Comparison of ENCODE assay signal across 14 cellular contexts in the genomic region with DNA sequence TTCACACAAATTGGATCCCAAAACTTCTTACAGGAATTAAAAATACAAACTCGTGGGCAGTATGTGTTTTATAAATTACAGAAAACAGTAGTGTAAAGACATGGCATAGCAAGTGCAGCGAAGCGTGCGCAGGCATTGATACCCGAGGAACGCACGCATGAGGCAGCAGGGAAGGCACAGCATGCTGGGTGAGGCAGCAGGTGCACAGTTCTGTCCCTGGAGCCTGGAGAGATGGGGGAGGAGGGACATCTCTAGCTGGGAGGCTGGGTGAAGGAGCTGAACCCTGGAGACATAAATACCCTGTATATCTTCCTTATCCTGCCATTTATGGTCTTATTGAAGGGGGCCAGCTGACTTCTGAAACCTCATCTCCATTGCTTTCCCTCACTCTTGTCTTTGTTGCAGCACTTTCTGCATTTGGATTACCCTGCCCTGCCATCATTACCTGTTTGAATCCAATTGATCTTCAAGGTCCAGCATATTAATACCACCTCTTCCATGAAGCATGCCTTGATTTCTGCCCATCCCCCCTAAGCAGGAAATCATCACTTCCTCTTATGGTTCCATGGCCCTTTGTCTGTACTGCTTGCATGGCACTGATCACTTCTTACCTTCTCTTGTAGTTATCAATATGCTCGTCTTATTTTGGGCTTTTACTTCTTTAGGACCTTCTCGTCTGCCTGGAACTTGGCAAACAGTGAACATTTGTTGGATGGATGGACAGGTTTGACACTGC. TPM values are rescaled to one million over a fixed set of nuclear protein-coding genes. Genes with fewer than 3 reads are reported as not detected.
DNase-seq lines count a peak whose midpoint lies in the region; ATAC-seq and TF ChIP-seq lines count a peak whose summit lies in the region.
"Had no signal": no experiment of that assay in that cellular context is flagged by ENCODE, and none has a peak within 500 bp of the region (broad histone marks: within the 10 kb centered on the region; RNA-seq: fewer than 3 reads in every experiment).

No MANE protein-coding gene starts in this region.

- H3K4me3 ChIP-seq in gastroesophageal sphincter = no peak overlapping the region
- no peak overlapping the region for H3K4me3 ChIP-seq in tibial artery
- H3K4me3 ChIP-seq: body of pancreas, heart left ventricle, left lung, ovary had no signal

- no peaks in the 10 kb centered on the region for H3K27me3 Mint-ChIP-seq in activated naive CD8-positive, alpha-beta T cell
- H3K27me3 Mint-ChIP-seq in activated naive CD8-positive, alpha-beta T cell treated with anti-CD3 and anti-CD28 coated beads for 36 hours = no peaks in the 10 kb centered on the region

- peaks cover 22 to 97% (median 32%) of the 10 kb centered on the region in 3 donors for H3K4me1 ChIP-seq in gastroesophageal sphincter
- H3K4me1 ChIP-seq in tibial artery = peaks cover 4 to 100% (median 75%) of the 10 kb centered on the region in 4 donors

- H3K9me3 ChIP-seq in gastroesophageal sphincter (no peaks in the 10 kb centered on the region), tibial artery (no peaks in the 10 kb centered on the region)
- H3K9me3 ChIP-seq: body of pancreas, heart left ventricle, left lung, ovary had no signal

- peak overlapping the region; percentile 43 to 97 (median 77) for H3K27ac ChIP-seq in gastroesophageal sphincter
- peak overlapping the region; percentile 87 to 96 for H3K27ac ChIP-seq in tibial artery
- H3K27ac ChIP-seq: body of pancreas, left lung, ovary had no signal

- no peak for TF ChIP-seq POLR2A in gastroesophageal sphincter (IDR thresholded peaks at IDR 0.05)

- peaks cover 62% of the 10 kb centered on the region for H3K4me1 Mint-ChIP-seq in activated naive CD8-positive, alpha-beta T cell (ENCODE audit: low read depth)
- H3K4me1 Mint-ChIP-seq in activated naive CD8-positive, alpha-beta T cell treated with anti-CD3 and anti-CD28 coated beads for 36 hours = peaks cover 43% of the 10 kb centered on the region

- no peaks in the 10 kb centered on the region for H3K9me3 Mint-ChIP-seq in activated naive CD8-positive, alpha-beta T cell (ENCODE audit: low read depth)
- H3K9me3 Mint-ChIP-seq in activated naive CD8-positive, alpha-beta T cell treated with anti-CD3 and anti-CD28 coated beads for 36 hours = peaks cover 2% of the 10 kb centered on the region
- H3K9me3 Mint-ChIP-seq: HFFc6 had no signal

- H3K36me3 Mint-ChIP-seq in activated naive CD8-positive, alpha-beta T cell = peaks cover 23% of the 10 kb centered on the region
- peaks cover 32% of the 10 kb centered on the region for H3K36me3 Mint-ChIP-seq in activated naive CD8-positive, alpha-beta T cell treated with anti-CD3 and anti-CD28 coated beads for 36 hours

- TF ChIP-seq CTCF in gastroesophageal sphincter (IDR thresholded peaks at IDR 0.05) = no peak
- TF ChIP-seq CTCF in tibial artery (IDR thresholded peaks at IDR 0.05) = no peak

- intact Hi-C loops in tibial artery (cut with DNase I; ENCODE audit: low total_unique reads) = loop anchor here (5.0 kb wide), 1 partner anchor 93 kb away; no protein-coding TSS in a partner anchor

- no peak for DNase-seq in activated naive CD8-positive, alpha-beta T cell treated with anti-CD3 and anti-CD28 coated beads for 36 hours
- DNase-seq in NCI-H2196 treated with DMSO at 0.1 percent for 48 hours (lab: John Stamatoyannopoulos, UW; ENCODE audit: unreplicated experiment) (peak; percentile 75), tibial artery (no peak), EL (no peak), NCI-H446 treated with DMSO at 0.1 percent for 48 hours (lab: John Stamatoyannopoulos, UW) (no peak)
- DNase-seq: body of pancreas, heart left ventricle, HFFc6, IMR-90, left lung, ovary had no signal

- peak overlapping the region; percentile 4 for H3K4me3 Mint-ChIP-seq in activated naive CD8-positive, alpha-beta T cell
- H3K4me3 Mint-ChIP-seq in activated naive CD8-positive, alpha-beta T cell treated with anti-CD3 and anti-CD28 coated beads for 36 hours = no peak overlapping the region
- H3K4me3 Mint-ChIP-seq: HFFc6 had no signal

- H3K36me3 ChIP-seq in gastroesophageal sphincter (peaks cover 0 to 4% of the 10 kb centered on the region in 2 donors), tibial artery (no peaks in the 10 kb centered on the region)
- H3K36me3 ChIP-seq: ovary had no signal

- H3K27ac Mint-ChIP-seq in activated naive CD8-positive, alpha-beta T cell = peak overlapping the region; percentile 76
- H3K27ac Mint-ChIP-seq in activated naive CD8-positive, alpha-beta T cell treated with anti-CD3 and anti-CD28 coated beads for 36 hours = no peak overlapping the region
- H3K27ac Mint-ChIP-seq: HFFc6 had no signal

- H3K27me3 ChIP-seq in gastroesophageal sphincter (no peaks in the 10 kb centered on the region), tibial artery (no peaks in the 10 kb centered on the region)
- H3K27me3 ChIP-seq: body of pancreas, heart left ventricle, left lung, ovary had no signal

- no peak for ATAC-seq in gastroesophageal sphincter
- ATAC-seq in HG03159 (IDR thresholded peaks at IDR 0.05; ENCODE audit: unreplicated experiment) = no peak
- ATAC-seq: body of pancreas, heart left ventricle, left lung had no signal

- TF ChIP-seq EP300 in gastroesophageal sphincter (IDR thresholded peaks at IDR 0.05) = no peak

- WGBS in gastroesophageal sphincter (ENCODE audit: low coverage in 1 of 2), 2 donors = 64 to 65% methylated on average over 8 to 9 of the region's 9 CpGs

RNA-seq across cellular contexts. Expression of gene LPP, which starts 20.5 kb away (rescaled TPM):
- total RNA-seq in activated naive CD8-positive, alpha-beta T cell treated with anti-CD3 and anti-CD28 coated beads for 36 hours = 10 to 100 TPM; 15.0 to 15.3 TPM
- total RNA-seq in gastroesophageal sphincter = 1,000 to 10,000 TPM; 1,243 to 2,297 (median 2,164) TPM

Comparison
In these comparisons a context has a peak if more than half of its experiments do, and no peak if none do; other contexts are left out.
1. RNA of gene LPP, which starts 20.5 kb away (total RNA-seq): 1,243 to 2,297 TPM in gastroesophageal sphincter; 15.0 to 15.3 TPM in activated naive CD8-positive, alpha-beta T cell treated with anti-CD3 and anti-CD28 coated beads for 36 hours; every median in the first group is over 10 times any median in the second.